In genomic region chr11:119316729-119317591, GRCh38 we compare ENCODE assay signal across 8 cellular contexts. TPM values are rescaled to one million over a fixed set of nuclear protein-coding genes. Genes with fewer than 3 reads are reported as not detected.
DNase-seq lines count a peak whose midpoint lies in the region; ATAC-seq and TF ChIP-seq lines count a peak whose summit lies in the region.

A gene with protein sequence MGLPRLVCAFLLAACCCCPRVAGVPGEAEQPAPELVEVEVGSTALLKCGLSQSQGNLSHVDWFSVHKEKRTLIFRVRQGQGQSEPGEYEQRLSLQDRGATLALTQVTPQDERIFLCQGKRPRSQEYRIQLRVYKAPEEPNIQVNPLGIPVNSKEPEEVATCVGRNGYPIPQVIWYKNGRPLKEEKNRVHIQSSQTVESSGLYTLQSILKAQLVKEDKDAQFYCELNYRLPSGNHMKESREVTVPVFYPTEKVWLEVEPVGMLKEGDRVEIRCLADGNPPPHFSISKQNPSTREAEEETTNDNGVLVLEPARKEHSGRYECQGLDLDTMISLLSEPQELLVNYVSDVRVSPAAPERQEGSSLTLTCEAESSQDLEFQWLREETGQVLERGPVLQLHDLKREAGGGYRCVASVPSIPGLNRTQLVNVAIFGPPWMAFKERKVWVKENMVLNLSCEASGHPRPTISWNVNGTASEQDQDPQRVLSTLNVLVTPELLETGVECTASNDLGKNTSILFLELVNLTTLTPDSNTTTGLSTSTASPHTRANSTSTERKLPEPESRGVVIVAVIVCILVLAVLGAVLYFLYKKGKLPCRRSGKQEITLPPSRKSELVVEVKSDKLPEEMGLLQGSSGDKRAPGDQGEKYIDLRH (minus strand): TSS chr11:119317130. CDS start chr11:119317101, 29 bp downstream.

- H3K27me3 ChIP-seq in GM06990 (replicated peaks; ENCODE audit: control insufficient read depth, insufficient read depth, low read length) (no peaks in the 10 kb centered on the region), skeletal muscle tissue (ENCODE audit: control insufficient read depth in 3 of 3, insufficient read depth in 3 of 3, low read length in 3 of 3) (peaks cover 0 to 9% (median 8%) of the 10 kb centered on the region in 3 donors)

- peaks cover 4% of the 10 kb centered on the region for H3K9me3 ChIP-seq in iPS-18c (ENCODE audit: control insufficient read depth, insufficient read depth, low read length)
- no peaks in the 10 kb centered on the region for H3K9me3 ChIP-seq in skeletal muscle tissue (ENCODE audit: control insufficient read depth in 3 of 3, low read length in 3 of 3)

- H3K36me3 ChIP-seq in GM06990 (ENCODE audit: control insufficient read depth, insufficient read depth, low read length), result no peaks in the 10 kb centered on the region; the same call in none of the 2 replicates
- peaks cover 0 to 9% (median 7%) of the 10 kb centered on the region in 3 donors for H3K36me3 ChIP-seq in skeletal muscle tissue (ENCODE audit: control insufficient read depth in 3 of 3, insufficient read depth in 3 of 3, low read length in 3 of 3)

- TF ChIP-seq CTCF in GM06990 (IDR thresholded peaks at IDR 0.05; ENCODE audit: insufficient read depth, low read length, poor library complexity, severe bottlenecking) (no peak), astrocyte of the spinal cord (IDR thresholded peaks at IDR 0.05; ENCODE audit: low read depth, low read length) (no peak)

- peaks cover 47 to 66% (median 59%) of the 10 kb centered on the region in 3 donors for H3K4me1 ChIP-seq in skeletal muscle tissue (ENCODE audit: control insufficient read depth in 3 of 3, insufficient read depth in 3 of 3, low read length in 3 of 3)

- peak within 1 kb of the TSS; percentile 75 for H3K4me3 ChIP-seq in GM06990 (replicated peaks; ENCODE audit: low read depth, low read length)
- peak within 1 kb of the TSS; percentile 55 for H3K4me3 ChIP-seq in astrocyte of the spinal cord (ENCODE audit: low read depth, low read length)
- H3K4me3 ChIP-seq in iPS-18c (ENCODE audit: insufficient read depth, low read depth, low read length), result peak within 1 kb of the TSS; percentile 77
- H3K4me3 ChIP-seq in skeletal muscle tissue (ENCODE audit: low read length in 3 of 3), result peak within 1 kb of the TSS; percentile 70 to 77 (median 70)

- peak within 1 kb of the TSS; percentile 84 for H3K27ac ChIP-seq in skeletal muscle tissue (ENCODE audit: low read depth, low read length)

- peak within 1 kb of the TSS; percentile 69 to 81 (median 74) for H3K9ac ChIP-seq in skeletal muscle tissue (ENCODE audit: low read depth in 1 of 3, low read length in 3 of 3)

- DNase-seq in GM06990 (ENCODE audit: extremely low read depth, insufficient read length) (peak; percentile 58), NCI-H1092 treated with DMSO at 0.1 percent for 48 hours (lab: John Stamatoyannopoulos, UW) (peak; percentile 43), astrocyte of the spinal cord (ENCODE audit: low read depth, low spot score) (peak; percentile 43)

- ATAC-seq in HG03439 (IDR thresholded peaks at IDR 0.05; ENCODE audit: unreplicated experiment) (no peak), HG03378 (IDR thresholded peaks at IDR 0.05; ENCODE audit: unreplicated experiment) (no peak), HG02798 (IDR thresholded peaks at IDR 0.05; ENCODE audit: poor library complexity, unreplicated experiment) (no peak)

- in situ Hi-C loops in astrocyte of the spinal cord (cut with HindIII; ENCODE audit: low sequenced_read_pairs), result no loop called here

RNA-seq across cellular contexts. Expression of the gene that starts here (rescaled TPM):
- 120 TPM for total RNA-seq in skeletal muscle tissue
